In the genomic region with DNA sequence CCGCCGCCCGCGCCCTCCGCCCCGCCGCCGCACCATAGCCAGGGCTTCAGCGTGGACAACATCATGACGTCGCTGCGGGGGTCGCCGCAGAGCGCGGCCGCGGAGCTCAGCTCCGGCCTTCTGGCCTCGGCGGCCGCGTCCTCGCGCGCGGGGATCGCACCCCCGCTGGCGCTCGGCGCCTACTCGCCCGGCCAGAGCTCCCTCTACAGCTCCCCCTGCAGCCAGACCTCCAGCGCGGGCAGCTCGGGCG, we compare ENCODE assay signal across 8 cellular contexts. TPM values are rescaled to one million over a fixed set of nuclear protein-coding genes. Genes with fewer than 3 reads are reported as not detected.
DNase-seq lines count a peak whose midpoint lies in the region; ATAC-seq and TF ChIP-seq lines count a peak whose summit lies in the region.

No MANE protein-coding gene starts in this region.

- H3K14ac ChIP-seq in mesenchymal stem cell (ENCODE audit: low read length in 2 of 2), result no peak overlapping the region

- no peak overlapping the region for H3K4me2 ChIP-seq in GM23338
- peak overlapping the region; percentile 69 for H3K4me2 ChIP-seq in mesenchymal stem cell (ENCODE audit: low read length, poor library complexity, severe bottlenecking)

- H3F3A ChIP-seq in GM23338 (replicated peaks; ENCODE audit: low read depth), result peaks cover 18% of the 10 kb centered on the region; the same call in 1 of the 2 replicates

- under 1% methylated on average over 28 of the region's 38 CpGs for WGBS in mesenchymal stem cell

- H3K4me3 ChIP-seq in GM23338, result peak overlapping the region; percentile 35; the same call in 1 of the 2 replicates
- peak overlapping the region; percentile 72 to 84 for H3K4me3 ChIP-seq in mesenchymal stem cell (ENCODE audit: insufficient read depth in 1 of 2, low read depth in 1 of 2, low read length in 2 of 2)

- H3K18ac ChIP-seq in mesenchymal stem cell (ENCODE audit: low read depth in 1 of 2, low read length in 2 of 2), result no peak overlapping the region

- no peaks in the 10 kb centered on the region for H3K9me2 ChIP-seq in GM23338 (ENCODE audit: insufficient read depth)

- no peak overlapping the region for H2BK120ac ChIP-seq in mesenchymal stem cell (ENCODE audit: low read depth, low read length)

- H3K4me3 Mint-ChIP-seq in GM23338, result no peak overlapping the region

- H2BK12ac ChIP-seq in mesenchymal stem cell (ENCODE audit: low read length in 2 of 2), result no peak overlapping the region

- no peak overlapping the region for H4K8ac ChIP-seq in mesenchymal stem cell (ENCODE audit: low read length)

- H3K27me3 ChIP-seq in GM23338 (ENCODE audit: insufficient read depth) (peaks cover 97% of the 10 kb centered on the region), mesenchymal stem cell (ENCODE audit: control insufficient read depth in 1 of 2, insufficient read depth in 1 of 2, low read length in 2 of 2) (peaks cover 30 to 42% of the 10 kb centered on the region in 2 experiments)

- peaks cover 37% of the 10 kb centered on the region for H3K4me1 Mint-ChIP-seq in GM23338

- H3K27me3 Mint-ChIP-seq in GM23338 (ENCODE audit: insufficient read depth, low read depth, poor library complexity), result peaks cover 81% of the 10 kb centered on the region

- ATAC-seq in GM23338, result no peak
- ATAC-seq in GM18907 (IDR thresholded peaks at IDR 0.05; ENCODE audit: unreplicated experiment), result no peak
- no peak for ATAC-seq in GM21381 (IDR thresholded peaks at IDR 0.05; ENCODE audit: unreplicated experiment)
- ATAC-seq in GM18505 (IDR thresholded peaks at IDR 0.05; ENCODE audit: unreplicated experiment), result no peak

- H4K91ac ChIP-seq in mesenchymal stem cell (ENCODE audit: low read length), result no peak overlapping the region

- H3K36me3 ChIP-seq in GM23338 (ENCODE audit: insufficient read depth) (no peaks in the 10 kb centered on the region), mesenchymal stem cell (ENCODE audit: control insufficient read depth in 1 of 2, insufficient read depth in 2 of 2, low read depth in 1 of 2, low read length in 2 of 2) (no peaks in the 10 kb centered on the region)

- peak overlapping the region in 1 of 2 experiments; percentile 91 for H3K23ac ChIP-seq in mesenchymal stem cell (ENCODE audit: low read length in 2 of 2)

- TF ChIP-seq POLR2A in GM18505 (IDR thresholded peaks at IDR 0.05; ENCODE audit: borderline replicate concordance, extremely low read depth, insufficient read depth, insufficient read length), result no peak

- no peak overlapping the region for H2BK15ac ChIP-seq in mesenchymal stem cell (ENCODE audit: low read depth, poor library complexity, severe bottlenecking)

- H3K36me3 Mint-ChIP-seq in GM23338 (ENCODE audit: low read depth), result no peaks in the 10 kb centered on the region; the same call in 2 of the 3 replicates

- no peak overlapping the region for H3K9ac ChIP-seq in mesenchymal stem cell (ENCODE audit: low read length)

- H2BK5ac ChIP-seq in mesenchymal stem cell (ENCODE audit: low read depth, low read length, poor library complexity, severe bottlenecking), result no peak overlapping the region

- DNase-seq in AG08395 (ENCODE audit: low spot score), result peak; percentile 62
- peak; percentile 53 for DNase-seq in GM23338 (ENCODE audit: low spot score)
- peak; percentile 73 for DNase-seq in astrocyte of the hippocampus (ENCODE audit: low read depth, low spot score)
- no peak for DNase-seq in mesenchymal stem cell
- DNase-seq in CD1c-positive myeloid dendritic cell (ENCODE audit: extremely low spot score), result no peak

- H4K20me1 ChIP-seq in GM23338 (replicated peaks; ENCODE audit: insufficient read depth), result peaks cover 19% of the 10 kb centered on the region

- peaks cover 4% of the 10 kb centered on the region for H3K79me1 ChIP-seq in mesenchymal stem cell (replicated peaks; ENCODE audit: low read length, poor library complexity, severe bottlenecking)

- H3K27ac Mint-ChIP-seq in GM23338, result no peak overlapping the region

- H3K9me3 Mint-ChIP-seq in GM23338, result peaks cover 6% of the 10 kb centered on the region; the same call in 2 of the 3 replicates

- no peak overlapping the region for H3K27ac ChIP-seq in GM23338 (ENCODE audit: low read depth)
- no peak overlapping the region for H3K27ac ChIP-seq in mesenchymal stem cell (ENCODE audit: low read length, poor library complexity, severe bottlenecking)

- H3K4me1 ChIP-seq in GM23338 (ENCODE audit: insufficient read depth), result peaks cover 32% of the 10 kb centered on the region
- H3K4me1 ChIP-seq in mesenchymal stem cell (ENCODE audit: control insufficient read depth, insufficient read depth, low read depth, low read length), result peaks cover 42% of the 10 kb centered on the region

- H3K9me3 ChIP-seq in mesenchymal stem cell (ENCODE audit: control insufficient read depth, low read length), result no peaks in the 10 kb centered on the region

- H2AFZ ChIP-seq in GM23338 (no peak overlapping the region), mesenchymal stem cell (ENCODE audit: low read depth, low read length) (no peak overlapping the region)

- no peaks in the 10 kb centered on the region for H3K79me2 ChIP-seq in GM23338 (replicated peaks; ENCODE audit: insufficient read depth)

- TF ChIP-seq CTCF in GM23338 (conservative IDR thresholded peaks at IDR 0.05; ENCODE audit: low read depth in 2 of 2), result peak in 1 of 2 experiments; percentile 35; a peak in 2 of 4 replicates

- H3K4ac ChIP-seq in mesenchymal stem cell (ENCODE audit: low read depth in 1 of 2, low read length in 2 of 2), result no peak overlapping the region

- no peak overlapping the region for H2AK5ac ChIP-seq in mesenchymal stem cell (ENCODE audit: low read length, severe bottlenecking)

TF ChIP-seq in GM23338, 12 proteins besides CTCF, POLR2A, EP300 and RAD21:
- no peak for TF ChIP-seq EZH2phosphoT487 (IDR thresholded peaks at IDR 0.05; ENCODE audit: unreplicated experiment)
- TF ChIP-seq CREB1 (CRISPR knock-in tag; IDR thresholded peaks at IDR 0.05; ENCODE audit: low read depth), result no peak
- TF ChIP-seq STAT1 (IDR thresholded peaks at IDR 0.05; ENCODE audit: unreplicated experiment), result no peak
- TF ChIP-seq ZNF114 (CRISPR knock-in tag; IDR thresholded peaks at IDR 0.05), result no peak
- TF ChIP-seq POLR2AphosphoS5 (IDR thresholded peaks at IDR 0.05; ENCODE audit: low read depth), result no peak
- no peak for TF ChIP-seq JUNB (IDR thresholded peaks at IDR 0.05; ENCODE audit: unreplicated experiment)
- TF ChIP-seq, protein P1, sequence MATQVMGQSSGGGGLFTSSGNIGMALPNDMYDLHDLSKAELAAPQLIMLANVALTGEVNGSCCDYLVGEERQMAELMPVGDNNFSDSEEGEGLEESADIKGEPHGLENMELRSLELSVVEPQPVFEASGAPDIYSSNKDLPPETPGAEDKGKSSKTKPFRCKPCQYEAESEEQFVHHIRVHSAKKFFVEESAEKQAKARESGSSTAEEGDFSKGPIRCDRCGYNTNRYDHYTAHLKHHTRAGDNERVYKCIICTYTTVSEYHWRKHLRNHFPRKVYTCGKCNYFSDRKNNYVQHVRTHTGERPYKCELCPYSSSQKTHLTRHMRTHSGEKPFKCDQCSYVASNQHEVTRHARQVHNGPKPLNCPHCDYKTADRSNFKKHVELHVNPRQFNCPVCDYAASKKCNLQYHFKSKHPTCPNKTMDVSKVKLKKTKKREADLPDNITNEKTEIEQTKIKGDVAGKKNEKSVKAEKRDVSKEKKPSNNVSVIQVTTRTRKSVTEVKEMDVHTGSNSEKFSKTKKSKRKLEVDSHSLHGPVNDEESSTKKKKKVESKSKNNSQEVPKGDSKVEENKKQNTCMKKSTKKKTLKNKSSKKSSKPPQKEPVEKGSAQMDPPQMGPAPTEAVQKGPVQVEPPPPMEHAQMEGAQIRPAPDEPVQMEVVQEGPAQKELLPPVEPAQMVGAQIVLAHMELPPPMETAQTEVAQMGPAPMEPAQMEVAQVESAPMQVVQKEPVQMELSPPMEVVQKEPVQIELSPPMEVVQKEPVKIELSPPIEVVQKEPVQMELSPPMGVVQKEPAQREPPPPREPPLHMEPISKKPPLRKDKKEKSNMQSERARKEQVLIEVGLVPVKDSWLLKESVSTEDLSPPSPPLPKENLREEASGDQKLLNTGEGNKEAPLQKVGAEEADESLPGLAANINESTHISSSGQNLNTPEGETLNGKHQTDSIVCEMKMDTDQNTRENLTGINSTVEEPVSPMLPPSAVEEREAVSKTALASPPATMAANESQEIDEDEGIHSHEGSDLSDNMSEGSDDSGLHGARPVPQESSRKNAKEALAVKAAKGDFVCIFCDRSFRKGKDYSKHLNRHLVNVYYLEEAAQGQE (IDR thresholded peaks at IDR 0.05; ENCODE audit: unreplicated experiment), result no peak

RNA-seq across cellular contexts. Expression of a gene that starts 1.5 kb away (rescaled TPM):
- total RNA-seq in GM23338 (2014; rRNA removed; shearing (Covaris generic)), result 0.10 and 0.27 TPM in 2 replicates
- 0.13 and 0.21 TPM in 2 replicates for polyA plus RNA-seq in GM23338 (2016; fragmentation: Nextera tagmentation; extraction: Ambion mirVana)
- polyA plus RNA-seq in mesenchymal stem cell (2013, experiment 1 of 2), result 0.07 TPM
- polyA plus RNA-seq in mesenchymal stem cell (2013, experiment 2 of 2), result 0.08 TPM

Comparison
In these comparisons a context has a peak if more than half of its experiments do, and no peak if none do; other contexts are left out.
1. DNase-seq: peak in AG08395 (single experiment), GM23338 (single experiment) and astrocyte of the hippocampus (single experiment); none in mesenchymal stem cell (single experiment) and CD1c-positive myeloid dendritic cell (single experiment).